In genomic region chr17:77137886-77138285, GRCh38 we compare ENCODE assay signal across 8 cellular contexts. TPM values are rescaled to one million over a fixed set of nuclear protein-coding genes. Genes with fewer than 3 reads are reported as not detected.
A peak's percentile ranks its signal among the peaks of the same experiment; 100 is the strongest.
DNase-seq lines count a peak whose midpoint lies in the region; ATAC-seq and TF ChIP-seq lines count a peak whose summit lies in the region.
"Not testable (repeated sequence)": the region's sequence is repeated elsewhere in the genome, so short reads cannot be mapped to it uniquely, and the experiment has no call there.

No MANE protein-coding gene starts in this region.

- in situ Hi-C loops in KBM-7 (cut with MboI; ENCODE audit: low pct_unique_long_range_greater_than_20kb, low sequenced_read_pairs), result not testable (repeated sequence)

- peak overlapping the region; percentile 90 for H3K27ac Mint-ChIP-seq in T-helper 1 cell treated with Interleukin-12 subunit alpha and Interleukin-12 subunit beta and Interleukin-4 antibody, amounts not matched to agents 30 μg/mL and 1 μg/mL, for 36 hours
- peak overlapping the region; percentile 18 to 89 (median 70) for H3K27ac Mint-ChIP-seq in naive thymus-derived CD4-positive, alpha-beta T cell

- H3K9me3 Mint-ChIP-seq in T-helper 1 cell treated with Interleukin-12 subunit alpha and Interleukin-12 subunit beta and Interleukin-4 antibody, amounts not matched to agents 30 μg/mL and 1 μg/mL, for 36 hours, result peaks cover 24% of the 10 kb centered on the region
- peaks cover 0 to 19% (median 5%) of the 10 kb centered on the region in 11 donors for H3K9me3 Mint-ChIP-seq in naive thymus-derived CD4-positive, alpha-beta T cell

- CTCF ChIA-PET in A673 (lab: Charles Lee); naive thymus-derived CD4-positive, alpha-beta T cell (lab: Charles Lee): not testable (repeated sequence)

- not testable (repeated sequence) for H3K27me3 Mint-ChIP-seq in T-helper 1 cell treated with Interleukin-12 subunit alpha and Interleukin-12 subunit beta and Interleukin-4 antibody, amounts not matched to agents 30 μg/mL and 1 μg/mL, for 36 hours (ENCODE audit: low read depth); naive thymus-derived CD4-positive, alpha-beta T cell

- H3K27me3 ChIP-seq in A673 (replicated peaks; ENCODE audit: insufficient read depth, low read depth, low read length, poor library complexity); adipocyte (replicated peaks; ENCODE audit: control insufficient read depth, insufficient read depth, low read length); naive thymus-derived CD4-positive, alpha-beta T cell (ENCODE audit: control insufficient read depth in 2 of 2, insufficient read depth in 2 of 2, low read length in 2 of 2): not testable (repeated sequence)

- not testable (repeated sequence) for TF ChIP-seq CTCF in A673 (conservative IDR thresholded peaks at IDR 0.05; ENCODE audit: low read depth, low read length); fibroblast of the aortic adventitia (IDR thresholded peaks at IDR 0.05; ENCODE audit: insufficient read depth, low read length)

- BruUV-seq in A673 (replicated peaks; lab: Mats Ljungman, UMichigan), result not testable (repeated sequence)

- H3K36me3 Mint-ChIP-seq in T-helper 1 cell treated with Interleukin-12 subunit alpha and Interleukin-12 subunit beta and Interleukin-4 antibody, amounts not matched to agents 30 μg/mL and 1 μg/mL, for 36 hours (ENCODE audit: low read depth), result peaks cover 44% of the 10 kb centered on the region
- H3K36me3 Mint-ChIP-seq in naive thymus-derived CD4-positive, alpha-beta T cell, result peaks cover 0 to 36% (median 0%) of the 10 kb centered on the region in 5 donors

- DNase-seq in A673 (ENCODE audit: low spot score) (peak; percentile 33), KBM-7 (peak; percentile 23), fibroblast of the aortic adventitia (ENCODE audit: low read depth) (peak; percentile 63)
- DNase-seq in activated CD8-positive, alpha-beta memory T cell treated with anti-CD3 and anti-CD28 coated beads, Interleukin-2, amount 50 U/mL, for 24 hours (ENCODE audit: extremely low read depth), result peak; percentile 21
- not testable (repeated sequence) for DNase-seq in adipocyte (ENCODE audit: low read depth)
- peak in 7 of 9 donors; percentile 17 to 45 (median 28) for DNase-seq in naive thymus-derived CD4-positive, alpha-beta T cell
- DNase-seq in stimulated activated CD4-positive, alpha-beta T cell treated with anti-CD3 and anti-CD28 coated beads, Interleukin-4, amount 100 ng/mL, for 4 hours, result peak; percentile 19 to 52

- intact Hi-C loops in A673 (cut with micrococcal nuclease; ENCODE audit: unreplicated experiment); naive thymus-derived CD4-positive, alpha-beta T cell (cut with micrococcal nuclease): not testable (repeated sequence)

- ATAC-seq in naive thymus-derived CD4-positive, alpha-beta T cell, result not testable (repeated sequence)

- peak overlapping the region; percentile 54 for H3K4me3 Mint-ChIP-seq in T-helper 1 cell treated with Interleukin-12 subunit alpha and Interleukin-12 subunit beta and Interleukin-4 antibody, amounts not matched to agents 30 μg/mL and 1 μg/mL, for 36 hours
- peak overlapping the region; percentile 43 to 80 (median 63) for H3K4me3 Mint-ChIP-seq in naive thymus-derived CD4-positive, alpha-beta T cell

- H3K36me3 ChIP-seq in A673 (ENCODE audit: insufficient read depth, low read length, poor library complexity, severe bottlenecking); adipocyte (ENCODE audit: control insufficient read depth, insufficient read depth, low read length, severe bottlenecking); naive thymus-derived CD4-positive, alpha-beta T cell (ENCODE audit: control insufficient read depth in 2 of 3, insufficient read depth in 3 of 3, low read length in 3 of 3): not testable (repeated sequence)

- H3K4me3 ChIP-seq in A673 (ENCODE audit: low read depth, low read length, poor library complexity, severe bottlenecking); fibroblast of the aortic adventitia (ENCODE audit: low read depth, low read length); naive thymus-derived CD4-positive, alpha-beta T cell (ENCODE audit: low read length): not testable (repeated sequence)
- H3K4me3 ChIP-seq in adipocyte (ENCODE audit: low read length), result peak overlapping the region; percentile 40

- H3K9me3 ChIP-seq in A673 (ENCODE audit: low read depth, low read length, poor library complexity, severe bottlenecking), result peaks cover 12% of the 10 kb centered on the region
- peaks cover 11% of the 10 kb centered on the region for H3K9me3 ChIP-seq in adipocyte (ENCODE audit: control insufficient read depth, low read length)
- not testable (repeated sequence) for H3K9me3 ChIP-seq in naive thymus-derived CD4-positive, alpha-beta T cell (ENCODE audit: control insufficient read depth in 2 of 3, low read length in 3 of 3)

- POLR2A ChIA-PET in A673 (lab: Charles Lee; ENCODE audit: low non-redundant PET), result not testable (repeated sequence)
- POLR2A ChIA-PET in naive thymus-derived CD4-positive, alpha-beta T cell (lab: Charles Lee), result interaction anchor here (0.6 to 6.8 kb wide), 4 partner anchors 8 to 526 kb away, joined by 3 to 67 read pairs (median 4); no protein-coding TSS in a partner anchor

- peaks cover 19% of the 10 kb centered on the region for H3K4me1 ChIP-seq in A673 (ENCODE audit: insufficient read depth, low read length, poor library complexity, severe bottlenecking)
- H3K4me1 ChIP-seq in adipocyte (ENCODE audit: control insufficient read depth, insufficient read depth, low read length), result peaks cover 22% of the 10 kb centered on the region
- peaks cover 14 to 28% of the 10 kb centered on the region in 2 donors for H3K4me1 ChIP-seq in naive thymus-derived CD4-positive, alpha-beta T cell (ENCODE audit: control insufficient read depth in 2 of 2, insufficient read depth in 2 of 2, low read length in 2 of 2)

- not testable (repeated sequence) for H3K9ac ChIP-seq in adipocyte (ENCODE audit: low read length)

- peaks cover 45% of the 10 kb centered on the region for H3K4me1 Mint-ChIP-seq in T-helper 1 cell treated with Interleukin-12 subunit alpha and Interleukin-12 subunit beta and Interleukin-4 antibody, amounts not matched to agents 30 μg/mL and 1 μg/mL, for 36 hours (ENCODE audit: low read depth)
- H3K4me1 Mint-ChIP-seq in naive thymus-derived CD4-positive, alpha-beta T cell, result peaks cover 27 to 57% (median 45%) of the 10 kb centered on the region in 7 donors

- not testable (repeated sequence) for H3K27ac ChIP-seq in A673 (ENCODE audit: low read depth, low read length, poor library complexity, severe bottlenecking); naive thymus-derived CD4-positive, alpha-beta T cell (ENCODE audit: low read depth, low read length)

RNA-seq across cellular contexts. Expression of gene SEC14L1, which starts 2.9 kb away (rescaled TPM):
- total RNA-seq in A673 (2021), result 78.6 and 82.8 TPM in 2 replicates
- total RNA-seq in fibroblast of the aortic adventitia (ENCODE audit: low replicate concordance), result 34.3 and 149 TPM in 2 replicates
- total RNA-seq in naive thymus-derived CD4-positive, alpha-beta T cell, result 100 to 1,000 TPM in 1 of 5 experiments, 10 to 100 TPM in 4; 25.0 to 103 (median 77.3) TPM
- 1 to 10 TPM; 7.0 to 10.0 TPM for polyA plus RNA-seq in naive thymus-derived CD4-positive, alpha-beta T cell
